In the genomic region with DNA sequence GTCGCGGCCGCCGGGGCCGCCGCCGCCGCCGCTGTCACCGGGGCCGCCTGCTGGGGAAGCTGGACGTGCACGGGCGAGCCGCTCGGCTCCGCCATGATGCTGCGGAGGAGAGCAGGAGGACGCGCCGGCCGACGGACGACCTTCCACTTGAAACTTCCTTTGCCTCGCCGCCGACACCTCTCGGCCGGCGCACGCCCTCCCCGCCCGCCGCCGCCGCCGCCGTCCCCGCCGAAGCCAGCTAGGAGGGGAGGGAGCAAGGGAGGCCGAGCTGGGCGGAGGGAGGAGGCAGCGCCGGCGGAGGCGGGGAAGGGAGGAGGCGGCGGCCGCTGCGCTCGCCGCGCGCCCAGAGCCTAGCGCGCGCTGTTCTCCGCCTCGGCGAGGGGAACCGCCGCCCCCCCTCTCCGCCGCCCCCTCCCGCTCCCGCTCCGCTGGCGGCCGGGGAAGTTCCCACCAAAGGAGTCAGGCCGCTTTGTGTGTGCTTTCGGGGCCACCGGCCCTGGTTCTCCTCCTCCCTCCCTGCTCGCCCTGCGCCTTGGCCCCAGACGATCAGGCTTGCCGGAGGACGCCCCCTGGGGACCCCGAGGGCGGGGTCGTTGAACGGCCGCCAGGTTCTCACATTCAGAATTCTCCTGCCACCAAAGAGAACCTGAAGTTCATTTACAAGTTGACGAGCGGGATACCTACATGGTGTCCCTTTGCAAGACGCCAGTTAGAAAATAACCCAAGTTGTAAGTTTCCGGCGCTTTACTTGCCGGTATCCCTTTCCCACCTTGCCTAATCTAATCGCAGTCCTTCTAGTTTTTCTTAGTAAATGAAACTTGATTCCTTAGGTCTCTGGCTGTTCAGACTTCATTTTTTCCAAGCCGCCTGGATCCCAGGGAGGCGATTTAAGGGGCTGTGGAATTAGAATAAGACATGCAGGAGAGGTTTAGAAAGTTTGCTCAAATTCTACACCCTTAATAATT, we compare ENCODE assay signal across 8 cellular contexts. TPM values are rescaled to one million over a fixed set of nuclear protein-coding genes. Genes with fewer than 3 reads are reported as not detected.
DNase-seq lines count a peak whose midpoint lies in the region; ATAC-seq and TF ChIP-seq lines count a peak whose summit lies in the region.

A gene (minus strand): TSS at position 255 of the 965 bp plus-strand sequence. CDS start 160 bp downstream, at position 95.

- H3K9me3 ChIP-seq in left ventricle myocardium inferior (replicated peaks), result no peaks in the 10 kb centered on the region

- TF ChIP-seq CTCF in GM12865 (IDR thresholded peaks at IDR 0.05; ENCODE audit: insufficient read depth, low read depth, low read length, missing control alignments), result no peak
- no peak for TF ChIP-seq CTCF in left ventricle myocardium inferior (IDR thresholded peaks at IDR 0.05; ENCODE audit: borderline replicate concordance)
- peak; percentile 40 for TF ChIP-seq CTCF in progenitor cell of endocrine pancreas (IDR thresholded peaks at IDR 0.05; ENCODE audit: unreplicated experiment)

- intact Hi-C loops in T-helper 1 cell treated with Interleukin-12 subunit alpha and Interleukin-12 subunit beta and Interleukin-4 antibody, amounts not matched to agents 30 ng/mL and 1 ng/mL, for 36 hours (cut with micrococcal nuclease), result loop anchor here (1.0 to 10.0 kb wide), 14 partner anchors 73 to 1580 kb away; a partner anchor contains a TSS
- intact Hi-C loops in left ventricle myocardium inferior (cut with micrococcal nuclease), result loop anchor here (10.0 kb wide), 1 partner anchor 103 kb away; no protein-coding TSS in a partner anchor

- H3K27me3 Mint-ChIP-seq in progenitor cell of endocrine pancreas, result no peaks in the 10 kb centered on the region

- peak within 1 kb of the TSS; percentile 90 for H3K27ac ChIP-seq in left ventricle myocardium inferior (replicated peaks)

- H3K4me1 Mint-ChIP-seq in progenitor cell of endocrine pancreas (ENCODE audit: low read depth), result peaks cover 30% of the 10 kb centered on the region

- peak within 1 kb of the TSS; percentile 55 for H3K4me3 ChIP-seq in GM12865 (ENCODE audit: low read depth, low read length)
- peak within 1 kb of the TSS; percentile 89 for H3K4me3 ChIP-seq in left ventricle myocardium inferior

- peak within 1 kb of the TSS; percentile 94 for H3K27ac Mint-ChIP-seq in progenitor cell of endocrine pancreas

- H3K27me3 ChIP-seq in left ventricle myocardium inferior (ENCODE audit: low read depth), result no peaks in the 10 kb centered on the region

- ATAC-seq in HG02588 (IDR thresholded peaks at IDR 0.05; ENCODE audit: unreplicated experiment), result peak; percentile 76

- peak within 1 kb of the TSS; percentile 86 for H3K4me3 Mint-ChIP-seq in progenitor cell of endocrine pancreas (ENCODE audit: low read depth)

- H3K36me3 ChIP-seq in left ventricle myocardium inferior, result no peaks in the 10 kb centered on the region

- H3K4me1 ChIP-seq in left ventricle myocardium inferior, result peaks cover 42% of the 10 kb centered on the region

- H3K9me3 Mint-ChIP-seq in progenitor cell of endocrine pancreas (ENCODE audit: low read depth), result no peaks in the 10 kb centered on the region

- DNase-seq in GM12865 (ENCODE audit: low read depth) (peak; percentile 69), NCI-H1048 (lab: John Stamatoyannopoulos, UW) (peak; percentile 41), amygdala (lab: John Stamatoyannopoulos, UW) (peak in 50 of 56 donors; percentile 8 to 76 (median 52)), left ventricle myocardium inferior (peak; percentile 82), progenitor cell of endocrine pancreas (ENCODE audit: low spot score, unreplicated experiment) (peak; percentile 69), ureter (ENCODE audit: low spot score) (peak; percentile 77)

- H3K36me3 Mint-ChIP-seq in progenitor cell of endocrine pancreas (ENCODE audit: insufficient read depth), result no peaks in the 10 kb centered on the region

RNA-seq across cellular contexts. Expression of the gene that starts here (rescaled TPM):
- total RNA-seq in T-helper 1 cell treated with Interleukin-12 subunit alpha and Interleukin-12 subunit beta and Interleukin-4 antibody, amounts not matched to agents 30 ng/mL and 1 ng/mL, for 36 hours, result 33.4 and 34.1 TPM in 2 replicates
- total RNA-seq in left ventricle myocardium inferior, result 23.2 TPM
- 21.1 and 22.9 TPM in 2 replicates for total RNA-seq in progenitor cell of endocrine pancreas
- 63.7 TPM for total RNA-seq in ureter

Comparison
In these comparisons a context has a peak if more than half of its experiments do, and no peak if none do; other contexts are left out.
1. Peak in every context shown above with its lines: DNase-seq, ATAC-seq, H3K4me3 ChIP-seq and H3K27ac ChIP-seq.